In genomic region chr20:42258568-42258967, GRCh38 we compare ENCODE assay signal across 35 cellular contexts.
"Had no signal": no experiment of that assay in that cellular context is flagged by ENCODE, and none has a peak within 500 bp of the region (broad histone marks: within the 10 kb centered on the region; RNA-seq: fewer than 3 reads in every experiment).

No MANE protein-coding gene starts in this region.

- H3K36me3 Mint-ChIP-seq: activated CD8-positive, alpha-beta memory T cell treated with anti-CD3 and anti-CD28 coated beads, Interleukin-2, amount 10 ng/mL, durations not matched to agents 7 days and 5 days; activated naive CD4-positive, alpha-beta T cell treated with anti-CD3 and anti-CD28 coated beads, Interleukin-2, amount 10 ng/mL, durations not matched to agents 7 days and 5 days; activated naive CD8-positive, alpha-beta T cell; brain had no signal

- H3K27me3 ChIP-seq: Peyer's patch, SJSA1 had no signal

- H3K4me1 Mint-ChIP-seq: activated CD4-positive, alpha-beta memory T cell treated with anti-CD3 and anti-CD28 coated beads, Interleukin-2, amount 10 ng/mL, durations not matched to agents 7 days and 5 days; activated CD8-positive, alpha-beta memory T cell treated with anti-CD3 and anti-CD28 coated beads, Interleukin-2, amount 10 ng/mL, durations not matched to agents 7 days and 5 days; activated naive CD4-positive, alpha-beta T cell treated with anti-CD3 and anti-CD28 coated beads, Interleukin-2, amount 10 ng/mL, durations not matched to agents 7 days and 5 days; activated naive CD8-positive, alpha-beta T cell treated with anti-CD3 and anti-CD28 coated beads, Interleukin-2, amount 50 U/mL, for 24 hours had no signal

- H3K4me3 ChIP-seq: Peyer's patch, SJSA1 had no signal

- H3K27ac ChIP-seq: KMS-11, Peyer's patch, SJSA1 had no signal

- H3K4me2 ChIP-seq: KMS-11 had no signal

- H3K4me3 Mint-ChIP-seq: activated CD4-positive, alpha-beta memory T cell treated with anti-CD3 and anti-CD28 coated beads, Interleukin-2, amount 10 ng/mL, durations not matched to agents 7 days and 5 days; activated CD8-positive, alpha-beta memory T cell treated with anti-CD3 and anti-CD28 coated beads, Interleukin-2, amount 10 ng/mL, durations not matched to agents 7 days and 5 days; activated naive CD4-positive, alpha-beta T cell treated with anti-CD3 and anti-CD28 coated beads, Interleukin-2, amount 10 ng/mL, durations not matched to agents 7 days and 5 days; activated naive CD8-positive, alpha-beta T cell; activated naive CD8-positive, alpha-beta T cell treated with anti-CD3 and anti-CD28 coated beads, Interleukin-2, amount 50 U/mL, for 24 hours; brain had no signal

- ATAC-seq: activated CD8-positive, alpha-beta memory T cell treated with anti-CD3 and anti-CD28 coated beads, Interleukin-2, amount 10 ng/mL, durations not matched to agents 7 days and 5 days; activated naive CD8-positive, alpha-beta T cell treated with anti-CD3 and anti-CD28 coated beads, Interleukin-2, amount 50 U/mL, for 24 hours; PC-3 had no signal

- H3K27ac Mint-ChIP-seq: activated CD4-positive, alpha-beta memory T cell treated with anti-CD3 and anti-CD28 coated beads, Interleukin-2, amount 10 ng/mL, durations not matched to agents 7 days and 5 days; activated CD8-positive, alpha-beta memory T cell treated with anti-CD3 and anti-CD28 coated beads, Interleukin-2, amount 10 ng/mL, durations not matched to agents 7 days and 5 days; activated naive CD4-positive, alpha-beta T cell treated with anti-CD3 and anti-CD28 coated beads, Interleukin-2, amount 10 ng/mL, durations not matched to agents 7 days and 5 days; activated naive CD8-positive, alpha-beta T cell; activated naive CD8-positive, alpha-beta T cell treated with anti-CD3 and anti-CD28 coated beads, Interleukin-2, amount 50 U/mL, for 24 hours had no signal

- DNase-seq: activated CD4-positive, alpha-beta memory T cell treated with anti-CD3 and anti-CD28 coated beads, Interleukin-2, amount 10 ng/mL, durations not matched to agents 7 days and 5 days; activated CD4-positive, alpha-beta T cell treated with anti-CD3 and anti-CD28 coated beads for 1 hour; activated CD4-positive, alpha-beta T cell treated with anti-CD3 and anti-CD28 coated beads for 48 hours; activated CD4-positive, CD25-positive, alpha-beta regulatory T cell; activated CD8-positive, alpha-beta memory T cell treated with anti-CD3 and anti-CD28 coated beads for 24 hours; activated CD8-positive, alpha-beta memory T cell treated with anti-CD3 and anti-CD28 coated beads, Interleukin-2, amount 10 ng/mL, durations not matched to agents 7 days and 5 days; activated CD8-positive, alpha-beta memory T cell treated with anti-CD3 and anti-CD28 coated beads, Interleukin-2, amount 50 U/mL, for 48 hours; activated effector memory CD4-positive, alpha-beta T cell treated with Interleukin-2 at 50 U/mL for 16 hours; activated naive CD4-positive, alpha-beta T cell treated with anti-CD3 and anti-CD28 coated beads, Interleukin-2, amount 10 ng/mL, durations not matched to agents 7 days and 5 days; activated naive CD8-positive, alpha-beta T cell treated with anti-CD3 and anti-CD28 coated beads, Interleukin-2, amount 50 U/mL, for 24 hours; activated T-cell treated with anti-CD3 and anti-CD28 coated beads, Interleukin-2, amount 50 U/mL, for 48 hours; anterior cingulate cortex; central memory CD4-positive, alpha-beta T cell; MM.1S; MV-4-11; NCI-H1092; NCI-H1436 treated with DMSO at 0.1 percent for 48 hours; NCI-H1694 treated with DMSO at 0.1 percent for 48 hours; NCI-H2029; NCI-H345; NCI-H524 treated with DMSO at 0.1 percent for 48 hours; NK-92 treated with Interleukin-12 subunit alpha and Interleukin-12 subunit beta, amount 100 ng/mL, for 24 hours; PC-3; Peyer's patch; RPMI8226; SHP77 treated with DMSO at 0.1 percent for 48 hours; SW 1271; T-helper 1 cell; T-helper 2 cell; T-helper 9 cell; WERI-Rb-1 had no signal

- H3K4me1 ChIP-seq: Peyer's patch, SJSA1 had no signal

- H3K9ac ChIP-seq: KMS-11 had no signal

- H3K27me3 Mint-ChIP-seq: activated CD4-positive, alpha-beta memory T cell treated with anti-CD3 and anti-CD28 coated beads, Interleukin-2, amount 10 ng/mL, durations not matched to agents 7 days and 5 days; activated CD8-positive, alpha-beta memory T cell treated with anti-CD3 and anti-CD28 coated beads, Interleukin-2, amount 10 ng/mL, durations not matched to agents 7 days and 5 days; activated naive CD4-positive, alpha-beta T cell treated with anti-CD3 and anti-CD28 coated beads, Interleukin-2, amount 10 ng/mL, durations not matched to agents 7 days and 5 days; activated naive CD8-positive, alpha-beta T cell; activated naive CD8-positive, alpha-beta T cell treated with anti-CD3 and anti-CD28 coated beads, Interleukin-2, amount 50 U/mL, for 24 hours; brain had no signal

- H3K9me3 ChIP-seq: Peyer's patch, SJSA1 had no signal

- H3K36me3 ChIP-seq: Peyer's patch, SJSA1, WERI-Rb-1 had no signal
